Comparison of ENCODE assay signal across 11 cellular contexts in genomic region chr2:203685081-203685621, GRCh38. TPM values are rescaled to one million over a fixed set of nuclear protein-coding genes. Genes with fewer than 3 reads are reported as not detected.
DNase-seq lines count a peak whose midpoint lies in the region; ATAC-seq and TF ChIP-seq lines count a peak whose summit lies in the region.
"Had no signal": no experiment of that assay in that cellular context is flagged by ENCODE, and none has a peak within 500 bp of the region (broad histone marks: within the 10 kb centered on the region; RNA-seq: fewer than 3 reads in every experiment).

No MANE protein-coding gene starts in this region.

- no CpG with 5 or more reads among the region's 5 CpGs for WGBS in trophoblast cell (ENCODE audit: extremely low coverage, insufficient coverage, insufficient read length)

- TF ChIP-seq CTCF in AG10803 (conservative IDR thresholded peaks at IDR 0.05; ENCODE audit: low read length), result no peak
- TF ChIP-seq CTCF in fibroblast of pulmonary artery (IDR thresholded peaks at IDR 0.05; ENCODE audit: low read length, missing control alignments), result no peak

- H4K8ac ChIP-seq in trophoblast cell (ENCODE audit: low read depth, low read length), result no peak overlapping the region

- in situ Hi-C loops in SK-MEL-5 (cut with HindIII; ENCODE audit: low pct_unique_long_range_greater_than_20kb, low sequenced_read_pairs), result no loop called here

- no peak overlapping the region for H3K4me3 ChIP-seq in AG10803 (ENCODE audit: low read length)
- H3K4me3 ChIP-seq in fibroblast of pulmonary artery (replicated peaks; ENCODE audit: low read depth, low read length), result no peak overlapping the region
- H3K4me3 ChIP-seq in trophoblast cell (ENCODE audit: low read depth, low read length), result no peak overlapping the region

- no peaks in the 10 kb centered on the region for H3K79me2 ChIP-seq in trophoblast cell (ENCODE audit: control insufficient read depth, insufficient read depth, low read length, poor library complexity)

- no peaks in the 10 kb centered on the region for H3K79me1 ChIP-seq in trophoblast cell (ENCODE audit: low read length)

- H3K9ac ChIP-seq in trophoblast cell (ENCODE audit: low read length), result no peak overlapping the region

- H3K27ac ChIP-seq in trophoblast cell (ENCODE audit: low read depth, low read length), result no peak overlapping the region

- H3K23ac ChIP-seq in trophoblast cell (ENCODE audit: low read length), result no peak overlapping the region

- H3K9me3 ChIP-seq in trophoblast cell (ENCODE audit: insufficient read depth, low read depth, low read length), result no peaks in the 10 kb centered on the region

- H4K12ac ChIP-seq in trophoblast cell (ENCODE audit: low read depth, low read length), result no peak overlapping the region

- H3K4me1 ChIP-seq in trophoblast cell (ENCODE audit: control insufficient read depth in 1 of 2, insufficient read depth in 2 of 2, low read length in 2 of 2), result peaks cover 0 to 2% of the 10 kb centered on the region in 2 experiments

- DNase-seq in AG10803 (ENCODE audit: low read depth) (peak; percentile 99), SK-MEL-5 (ENCODE audit: low read depth, low spot score) (peak; percentile 97), fibroblast of pulmonary artery (ENCODE audit: low read depth) (peak; percentile 97), trophoblast cell (peak; percentile 19 to 69), NCI-H2081 (lab: John Stamatoyannopoulos, UW) (no peak)
- DNase-seq: amygdala; CD8-positive, alpha-beta memory T cell; NCI-H187 treated with DMSO at 0.1 percent for 48 hours had no signal

- H2BK120ac ChIP-seq in trophoblast cell (ENCODE audit: insufficient read depth, low read length, poor library complexity), result no peak overlapping the region

- no peak overlapping the region for H2BK5ac ChIP-seq in trophoblast cell (ENCODE audit: low read depth, low read length, poor library complexity)

- H4K91ac ChIP-seq in trophoblast cell (ENCODE audit: low read depth, low read length), result no peak overlapping the region

- no peak overlapping the region for H2AK5ac ChIP-seq in trophoblast cell (ENCODE audit: low read length)

- no peaks in the 10 kb centered on the region for H3K36me3 ChIP-seq in trophoblast cell (ENCODE audit: control insufficient read depth in 1 of 2, insufficient read depth in 2 of 2, low read length in 2 of 2)

- no peak overlapping the region for H2BK12ac ChIP-seq in trophoblast cell (ENCODE audit: low read length)

- no peak overlapping the region for H3K18ac ChIP-seq in trophoblast cell (ENCODE audit: low read length)

- H3K4ac ChIP-seq in trophoblast cell (ENCODE audit: low read depth, low read length), result no peak overlapping the region

- H2AFZ ChIP-seq in trophoblast cell (ENCODE audit: insufficient read depth, low read length, poor library complexity), result no peak overlapping the region

- H3K4me2 ChIP-seq in trophoblast cell (ENCODE audit: low read length), result no peak overlapping the region

- no peak for ATAC-seq in GM21526 (IDR thresholded peaks at IDR 0.05; ENCODE audit: low FRiP score, unreplicated experiment)
- ATAC-seq in GM19467 (IDR thresholded peaks at IDR 0.05; ENCODE audit: unreplicated experiment), result no peak
- no peak for ATAC-seq in HG02840 (IDR thresholded peaks at IDR 0.05; ENCODE audit: low FRiP score, unreplicated experiment)

- no peak overlapping the region for H3K14ac ChIP-seq in trophoblast cell (ENCODE audit: low read length)

- H3K27me3 ChIP-seq in trophoblast cell (ENCODE audit: insufficient read depth, low read length), result no peaks in the 10 kb centered on the region

RNA-seq across cellular contexts. Expression of gene CD28, which starts 21.3 kb away (rescaled TPM):
- total RNA-seq in SK-MEL-5 (2014; rRNA removed; shearing (Covaris generic)), result not detected in 2 replicates
- 0.05 TPM in 1 of 2 replicates, not detected in the other for polyA plus RNA-seq in SK-MEL-5 (2015; cell fraction: cytosol; rRNA removed)
- not detected in 2 replicates for polyA plus RNA-seq in SK-MEL-5 (2015; cell fraction: nucleus; rRNA removed)
- 0.03 and 0.06 TPM in 2 replicates for polyA plus RNA-seq in trophoblast cell (2013)

Comparison
In these comparisons a context has a peak if more than half of its experiments do, and no peak if none do; other contexts are left out.
1. DNase-seq: peak in AG10803 (single experiment), SK-MEL-5 (single experiment), fibroblast of pulmonary artery (single experiment) and trophoblast cell (2 of 2); none in NCI-H2081 (0 of 2).